In genomic region chr5:107304671-107305070, GRCh38 we compare ENCODE assay signal across 24 cellular contexts.
"Had no signal": no experiment of that assay in that cellular context is flagged by ENCODE, and none has a peak within 500 bp of the region (broad histone marks: within the 10 kb centered on the region; RNA-seq: fewer than 3 reads in every experiment).

No MANE protein-coding gene starts in this region.

- ATAC-seq: left cardiac atrium; left lung; lower lobe of right lung; mucosa of descending colon; naive thymus-derived CD4-positive, alpha-beta T cell; natural killer cell treated with Interleukin-12 subunit alpha and Interleukin-12 subunit beta and Interleukin-15 and Interleukin-18, amount 100 ng/mL, for 72 hours; sciatic nerve; stimulated activated effector memory CD8-positive, alpha-beta T cell treated with anti-CD3 and anti-CD28 coated beads, Interleukin-12 subunit alpha, Interleukin-12 subunit beta, amount 100 ng/mL, for 72 hours had no signal

- FAIRE-seq: islet of Langerhans, small intestine had no signal

- H3K4me3 ChIP-seq: left lung, lower lobe of right lung, mucosa of descending colon, ovary, right atrium auricular region, spleen, suprapubic skin, thoracic aorta, tibial artery, uterus had no signal

- H3K27me3 ChIP-seq: left lung, ovary, right atrium auricular region, spleen, suprapubic skin, tibial artery, uterus had no signal

- H3K4me1 ChIP-seq: left lung, lower lobe of right lung, right atrium auricular region, spleen, suprapubic skin, tibial artery, uterus had no signal

- DNase-seq: hypothalamus; immature natural killer cell; left cardiac atrium; left lung; lower lobe of right lung; mammary epithelial cell; midbrain; mucosa of descending colon; naive thymus-derived CD4-positive, alpha-beta T cell; ovary; spleen; stimulated activated CD4-positive, alpha-beta T cell treated with anti-CD3 and anti-CD28 coated beads, Interleukin-4, amount 100 ng/mL, for 24 hours; stimulated activated naive CD4-positive, alpha-beta T cell; tibial artery; trophoblast cell; uterus had no signal

- H3K9me3 ChIP-seq: left lung, lower lobe of right lung, mucosa of descending colon, ovary, right atrium auricular region, spleen, suprapubic skin, thoracic aorta, tibial artery, uterus had no signal

- H3K27ac ChIP-seq: left lung, lower lobe of right lung, ovary, right atrium auricular region, spleen, suprapubic skin, thoracic aorta, tibial artery, uterus had no signal

- H3K36me3 ChIP-seq: left lung, lower lobe of right lung, ovary, right atrium auricular region, spleen, suprapubic skin, thoracic aorta, tibial artery, uterus had no signal
